7 cellular contexts compared by ENCODE assay signal in the genomic region with DNA sequence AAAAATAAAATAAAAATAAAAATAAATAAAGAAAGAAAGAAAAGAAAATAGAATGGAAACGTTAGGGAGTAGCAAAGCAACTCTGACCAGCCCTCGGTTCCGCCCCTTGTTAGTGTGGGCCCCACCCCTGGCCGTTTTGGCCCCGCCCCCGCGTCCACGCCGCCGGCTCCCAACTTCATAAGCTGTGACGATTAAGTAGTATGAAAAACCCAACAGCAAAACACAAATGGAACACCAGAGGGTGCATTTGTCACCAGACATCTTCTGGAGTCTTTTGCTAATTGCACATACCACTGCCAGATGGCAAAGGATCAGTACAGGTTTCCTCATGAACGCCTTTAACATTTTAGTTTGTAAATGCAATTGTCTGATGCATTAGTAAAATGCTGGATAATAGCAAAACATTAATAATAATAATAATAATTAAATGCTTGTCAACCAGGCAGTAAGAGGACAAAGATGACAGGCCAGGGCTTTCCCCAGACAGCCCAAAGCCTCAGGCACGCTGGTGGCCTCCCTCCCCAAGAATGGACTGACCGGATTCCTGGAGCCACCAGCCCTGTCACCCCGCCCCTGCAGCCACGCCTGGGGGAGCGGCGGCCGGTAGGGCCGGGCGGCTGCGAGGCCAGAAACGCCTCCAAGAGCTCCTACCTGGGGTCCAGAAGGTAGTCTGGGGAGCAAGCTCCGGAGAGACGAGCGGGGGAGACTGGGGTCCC. TPM values are rescaled to one million over a fixed set of nuclear protein-coding genes. Genes with fewer than 3 reads are reported as not detected.
A peak's percentile ranks its signal among the peaks of the same experiment; 100 is the strongest.
DNase-seq lines count a peak whose midpoint lies in the region; FAIRE-seq and TF ChIP-seq lines count a peak whose summit lies in the region.

No MANE protein-coding gene starts in this region.

- intact Hi-C loops in ovary (cut with DNase I) = no loop called here
- intact Hi-C loops in transverse colon (cut with DNase I; ENCODE audit: low total_unique reads) = no loop called here

- FAIRE-seq in frontal cortex (lab: Jason Lieb, UNC) = no peak

- H3K27me3 ChIP-seq in ovary (no peaks in the 10 kb centered on the region), transverse colon (no peaks in the 10 kb centered on the region)

- TF ChIP-seq EP300 in ovary (IDR thresholded peaks at IDR 0.05) = no peak
- no peak for TF ChIP-seq EP300 in transverse colon (IDR thresholded peaks at IDR 0.05; ENCODE audit: low read depth)

- DNase-seq in GM13977 (ENCODE audit: low spot score) (peak; percentile 81), LHCN-M2 (ENCODE audit: low read depth) (peak; percentile 90), SHP77 treated with DMSO at 0.1 percent for 48 hours (lab: John Stamatoyannopoulos, UW) (peak; percentile 42), activated gamma-delta T cell (lab: John Stamatoyannopoulos, UW) (peak; percentile 51), frontal cortex (ENCODE audit: low spot score in 2 of 2) (peak; percentile 60 to 78), ovary (peak; percentile 73 to 88 (median 81)), transverse colon (peak; percentile 90)

- H3K9me3 ChIP-seq in ovary = no peaks in the 10 kb centered on the region
- no peaks in the 10 kb centered on the region for H3K9me3 ChIP-seq in transverse colon

- peak; percentile 26 for TF ChIP-seq CTCF in GM13977 (IDR thresholded peaks at IDR 0.05; ENCODE audit: extremely low read depth, insufficient read depth, missing control alignments)
- TF ChIP-seq CTCF in ovary (IDR thresholded peaks at IDR 0.05) = peak in 1 of 3 donors; percentile 29
- TF ChIP-seq CTCF in transverse colon (IDR thresholded peaks at IDR 0.05) = peak; percentile 21 to 48 (median 35)

- H3K4me1 ChIP-seq in ovary (ENCODE audit: insufficient read depth) (no peaks in the 10 kb centered on the region), transverse colon (peaks cover 4 to 19% (median 8%) of the 10 kb centered on the region in 4 donors)

- H3K27ac ChIP-seq in ovary = no peak overlapping the region
- H3K27ac ChIP-seq in transverse colon = peak overlapping the region; percentile 50 to 69 (median 62)

- no peak overlapping the region for H3K4me3 ChIP-seq in ovary
- peak overlapping the region in 1 of 4 donors; percentile 20 for H3K4me3 ChIP-seq in transverse colon

- H3K36me3 ChIP-seq in ovary = no peaks in the 10 kb centered on the region
- no peaks in the 10 kb centered on the region for H3K36me3 ChIP-seq in transverse colon

- TF ChIP-seq POLR2A in ovary (IDR thresholded peaks at IDR 0.05) (no peak), transverse colon (IDR thresholded peaks at IDR 0.05) (no peak)

- WGBS in ovary, 3 donors = 18 to 20% (median 18%) methylated on average over 23 to 26 of the region's 26 CpGs
- whole genome bisulfite sequencing in transverse colon (ENCODE audit: low coverage in 1 of 2), 2 donors = 13 to 15% methylated on average over 6 to 26 of the region's 26 CpGs

- in situ Hi-C loops in GM13977 (cut with MboI; ENCODE audit: low pct_unique_long_range_greater_than_20kb, low sequenced_read_pairs, unreplicated experiment) (no loop called here), transverse colon (cut with MboI; ENCODE audit: low pct_ligation_motif_present in 1 of 4, low pct_unique_long_range_greater_than_20kb in 1 of 4, low sequenced_read_pairs in 3 of 4) (loop anchor here in 1 of 4 donors (25.0 kb wide), 1 partner anchor 249 kb away; the partner anchor contains the start of genes MOK and ZNF839)

RNA-seq across cellular contexts. Expression of gene HSP90AA1, which starts 23.6 kb away (rescaled TPM):
- total RNA-seq in LHCN-M2 (2014; rRNA removed) = 816 and 855 TPM in 2 replicates
- polyA plus RNA-seq in LHCN-M2 (2012) = 492 TPM
- total RNA-seq in frontal cortex = 289 TPM
- 100 to 1,000 TPM; 250 to 502 (median 299) TPM for total RNA-seq in ovary
- polyA plus RNA-seq in ovary = 100 to 1,000 TPM; 197 to 319 TPM
- 100 to 1,000 TPM; 112 to 347 (median 235) TPM for total RNA-seq in transverse colon

Comparison
In these comparisons a context has a peak if more than half of its experiments do, and no peak if none do; other contexts are left out.
1. H3K27ac ChIP-seq: peak in transverse colon (4 of 4); none in ovary (0 of 2).
2. Peak in every context shown above with its lines, with median percentiles within 50 percentile points of each other: DNase-seq.